Comparison of ENCODE assay signal across 8 cellular contexts in the genomic region with DNA sequence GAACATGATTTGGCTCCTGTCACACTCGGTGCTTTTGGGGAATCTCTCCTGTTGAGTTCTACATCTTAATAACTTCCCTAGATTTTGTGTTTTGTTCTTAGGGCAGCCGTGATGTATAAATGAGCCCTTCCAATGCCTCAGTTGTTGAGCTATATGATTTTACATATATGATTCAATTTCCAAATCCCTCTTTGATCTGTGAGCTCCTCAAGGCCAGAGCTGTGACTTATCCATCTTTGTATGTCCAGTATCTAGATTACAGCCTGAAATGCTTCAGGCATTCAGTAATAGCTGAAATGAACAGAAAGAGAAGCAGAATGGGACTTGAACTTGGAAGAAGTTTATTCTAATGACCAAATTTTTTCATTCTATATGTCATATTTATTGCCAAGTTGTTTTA. TPM values are rescaled to one million over a fixed set of nuclear protein-coding genes. Genes with fewer than 3 reads are reported as not detected.
DNase-seq lines count a peak whose midpoint lies in the region; ATAC-seq and TF ChIP-seq lines count a peak whose summit lies in the region.

No MANE protein-coding gene starts in this region.

- H3K4me3 ChIP-seq in hepatocyte, result no peak overlapping the region
- H3K4me3 ChIP-seq in urinary bladder (ENCODE audit: low read depth, low read length), result peak overlapping the region; percentile 32

- ATAC-seq in Right ventricle myocardium superior (ENCODE audit: poor library complexity) (peak; percentile 27), left ventricle myocardium superior (no peak), SK-N-SH treated with all-trans-retinoic acid at 6 μM for 48 hours (peak; percentile 53)

- 90% methylated on average over 2 of the region's 2 CpGs for WGBS in hepatocyte (ENCODE audit: low lambda C conversion rate, missing lambda C conversion rate)
- 44% methylated on average over 2 of the region's 2 CpGs for WGBS in urinary bladder

- no peaks in the 10 kb centered on the region for H3K27me3 ChIP-seq in hepatocyte

- TF ChIP-seq CTCF in hepatocyte (IDR thresholded peaks at IDR 0.05; ENCODE audit: poor library complexity), result no peak

- H3K4me1 ChIP-seq in hepatocyte (ENCODE audit: insufficient read depth), result no peaks in the 10 kb centered on the region
- no peaks in the 10 kb centered on the region for H3K4me1 ChIP-seq in urinary bladder (ENCODE audit: insufficient read depth)

- intact Hi-C loops in Right ventricle myocardium superior (cut with DNase I), result no loop called here
- intact Hi-C loops in left ventricle myocardium superior (cut with micrococcal nuclease), result no loop called here

- H4K20me1 ChIP-seq in hepatocyte (ENCODE audit: insufficient read depth, poor library complexity, severe bottlenecking), result no peaks in the 10 kb centered on the region

- H3K27ac ChIP-seq in hepatocyte (peak overlapping the region; percentile 32), urinary bladder (ENCODE audit: low read depth) (peak overlapping the region; percentile 59)

- peak overlapping the region; percentile 70 for H3K4me2 ChIP-seq in hepatocyte

- no peaks in the 10 kb centered on the region for H3K9me2 ChIP-seq in hepatocyte (replicated peaks; ENCODE audit: insufficient read depth)

- no peaks in the 10 kb centered on the region for H3K36me3 ChIP-seq in hepatocyte (replicated peaks; ENCODE audit: insufficient read depth, low read depth)
- H3K36me3 ChIP-seq in urinary bladder (ENCODE audit: insufficient read depth), result no peaks in the 10 kb centered on the region

- H2AFZ ChIP-seq in hepatocyte, result peak overlapping the region; percentile 86

- no peaks in the 10 kb centered on the region for H3K79me2 ChIP-seq in hepatocyte

- DNase-seq in Right ventricle myocardium superior (no peak), left ventricle myocardium superior (no peak), hepatocyte (ENCODE audit: low spot score) (no peak), T1000 (lab: John Stamatoyannopoulos, UW) (no peak), NCI-H1105 (lab: John Stamatoyannopoulos, UW) (no peak), C1 segment of cervical spinal cord (lab: John Stamatoyannopoulos, UW) (no peak)

- H3K9me3 ChIP-seq in hepatocyte (ENCODE audit: low read depth), result no peaks in the 10 kb centered on the region

TF ChIP-seq in SK-N-SH treated with all-trans-retinoic acid at 6 μM for 48 hours, 23 proteins besides CTCF, POLR2A, EP300 and RAD21:
- TF ChIP-seq PPARA (CRISPR knock-in tag; IDR thresholded peaks at IDR 0.05; ENCODE audit: borderline replicate concordance) (no peak), RARB (CRISPR knock-in tag; IDR thresholded peaks at IDR 0.05) (no peak), ZFP30 (CRISPR knock-in tag; IDR thresholded peaks at IDR 0.05) (no peak), ZC3H10 (CRISPR knock-in tag; IDR thresholded peaks at IDR 0.05) (no peak), ESRRG (CRISPR knock-in tag; IDR thresholded peaks at IDR 0.05) (no peak), ZFP3 (CRISPR knock-in tag; IDR thresholded peaks at IDR 0.05) (no peak), TCF4 (CRISPR knock-in tag; IDR thresholded peaks at IDR 0.05; ENCODE audit: borderline replicate concordance) (no peak), ISL1 (CRISPR knock-in tag; IDR thresholded peaks at IDR 0.05) (no peak), CSDC2 (CRISPR knock-in tag; IDR thresholded peaks at IDR 0.05) (no peak), TOX (CRISPR knock-in tag; IDR thresholded peaks at IDR 0.05; ENCODE audit: borderline replicate concordance) (no peak)
- TF ChIP-seq, protein P1, sequence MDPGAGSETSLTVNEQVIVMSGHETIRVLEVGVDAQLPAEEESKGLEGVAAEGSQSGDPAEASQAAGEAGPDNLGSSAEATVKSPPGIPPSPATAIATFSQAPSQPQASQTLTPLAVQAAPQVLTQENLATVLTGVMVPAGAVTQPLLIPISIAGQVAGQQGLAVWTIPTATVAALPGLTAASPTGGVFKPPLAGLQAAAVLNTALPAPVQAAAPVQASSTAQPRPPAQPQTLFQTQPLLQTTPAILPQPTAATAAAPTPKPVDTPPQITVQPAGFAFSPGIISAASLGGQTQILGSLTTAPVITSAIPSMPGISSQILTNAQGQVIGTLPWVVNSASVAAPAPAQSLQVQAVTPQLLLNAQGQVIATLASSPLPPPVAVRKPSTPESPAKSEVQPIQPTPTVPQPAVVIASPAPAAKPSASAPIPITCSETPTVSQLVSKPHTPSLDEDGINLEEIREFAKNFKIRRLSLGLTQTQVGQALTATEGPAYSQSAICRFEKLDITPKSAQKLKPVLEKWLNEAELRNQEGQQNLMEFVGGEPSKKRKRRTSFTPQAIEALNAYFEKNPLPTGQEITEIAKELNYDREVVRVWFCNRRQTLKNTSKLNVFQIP (CRISPR knock-in tag; IDR thresholded peaks at IDR 0.05; ENCODE audit: borderline replicate concordance, low read depth), result no peak
- TF ChIP-seq, protein P2, sequence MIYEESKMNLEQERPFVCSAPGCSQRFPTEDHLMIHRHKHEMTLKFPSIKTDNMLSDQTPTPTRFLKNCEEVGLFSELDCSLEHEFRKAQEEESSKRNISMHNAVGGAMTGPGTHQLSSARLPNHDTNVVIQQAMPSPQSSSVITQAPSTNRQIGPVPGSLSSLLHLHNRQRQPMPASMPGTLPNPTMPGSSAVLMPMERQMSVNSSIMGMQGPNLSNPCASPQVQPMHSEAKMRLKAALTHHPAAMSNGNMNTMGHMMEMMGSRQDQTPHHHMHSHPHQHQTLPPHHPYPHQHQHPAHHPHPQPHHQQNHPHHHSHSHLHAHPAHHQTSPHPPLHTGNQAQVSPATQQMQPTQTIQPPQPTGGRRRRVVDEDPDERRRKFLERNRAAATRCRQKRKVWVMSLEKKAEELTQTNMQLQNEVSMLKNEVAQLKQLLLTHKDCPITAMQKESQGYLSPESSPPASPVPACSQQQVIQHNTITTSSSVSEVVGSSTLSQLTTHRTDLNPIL (CRISPR knock-in tag; IDR thresholded peaks at IDR 0.05; ENCODE audit: low read depth), result no peak
- TF ChIP-seq, protein P3, sequence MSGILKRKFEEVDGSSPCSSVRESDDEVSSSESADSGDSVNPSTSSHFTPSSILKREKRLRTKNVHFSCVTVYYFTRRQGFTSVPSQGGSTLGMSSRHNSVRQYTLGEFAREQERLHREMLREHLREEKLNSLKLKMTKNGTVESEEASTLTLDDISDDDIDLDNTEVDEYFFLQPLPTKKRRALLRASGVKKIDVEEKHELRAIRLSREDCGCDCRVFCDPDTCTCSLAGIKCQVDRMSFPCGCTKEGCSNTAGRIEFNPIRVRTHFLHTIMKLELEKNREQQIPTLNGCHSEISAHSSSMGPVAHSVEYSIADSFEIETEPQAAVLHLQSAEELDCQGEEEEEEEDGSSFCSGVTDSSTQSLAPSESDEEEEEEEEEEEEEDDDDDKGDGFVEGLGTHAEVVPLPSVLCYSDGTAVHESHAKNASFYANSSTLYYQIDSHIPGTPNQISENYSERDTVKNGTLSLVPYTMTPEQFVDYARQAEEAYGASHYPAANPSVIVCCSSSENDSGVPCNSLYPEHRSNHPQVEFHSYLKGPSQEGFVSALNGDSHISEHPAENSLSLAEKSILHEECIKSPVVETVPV (CRISPR knock-in tag; IDR thresholded peaks at IDR 0.05), result no peak

RNA-seq across cellular contexts. Expression of a gene that starts 26.6 kb away (rescaled TPM):
- total RNA-seq in Right ventricle myocardium superior (40.2 TPM), left ventricle myocardium superior (44.1 TPM), hepatocyte (75.9 and 84.0 TPM in 2 replicates), urinary bladder (138 TPM)
- polyA plus RNA-seq in hepatocyte (41.8 and 46.6 TPM in 2 replicates), urinary bladder (48.7 TPM)

RNA-seq across cellular contexts. Expression of a gene that starts 26.8 kb away (rescaled TPM):
- total RNA-seq in Right ventricle myocardium superior (11.7 TPM), left ventricle myocardium superior (10.3 TPM), hepatocyte (16.2 and 20.5 TPM in 2 replicates), urinary bladder (54.7 TPM)
- polyA plus RNA-seq in hepatocyte (6.3 and 6.9 TPM in 2 replicates), urinary bladder (6.2 TPM)
